Comparison of ENCODE assay signal across 12 cellular contexts in the genomic region with DNA sequence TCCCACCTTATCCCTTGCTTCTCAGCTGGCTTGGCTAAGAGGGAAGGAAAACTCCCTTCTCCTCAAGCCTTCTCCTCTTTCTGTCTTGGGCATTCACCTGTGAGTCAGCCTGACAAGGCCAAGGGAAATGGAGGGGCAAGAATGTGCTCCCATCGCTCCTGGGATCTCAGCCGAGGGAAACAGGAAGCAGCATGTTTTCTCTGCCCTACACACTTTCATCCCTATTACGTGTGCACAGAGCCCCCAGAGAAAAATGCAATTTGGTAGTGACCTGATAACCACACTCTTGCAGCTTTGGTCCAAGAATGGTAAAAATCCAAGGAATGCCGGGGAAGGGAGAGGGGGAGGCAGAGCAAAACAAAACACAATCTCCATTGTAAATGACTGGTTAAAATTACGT. TPM values are rescaled to one million over a fixed set of nuclear protein-coding genes. Genes with fewer than 3 reads are reported as not detected.
A peak's percentile ranks its signal among the peaks of the same experiment; 100 is the strongest.
DNase-seq lines count a peak whose midpoint lies in the region; ATAC-seq, FAIRE-seq and TF ChIP-seq lines count a peak whose summit lies in the region.
"Had no signal": no experiment of that assay in that cellular context is flagged by ENCODE, and none has a peak within 500 bp of the region (broad histone marks: within the 10 kb centered on the region; RNA-seq: fewer than 3 reads in every experiment).

No MANE protein-coding gene starts in this region.

- TF ChIP-seq POLR2A in HepG2 (IDR thresholded peaks at IDR 0.05; ENCODE audit: insufficient read depth in 1 of 2, low read depth in 2 of 2, low read length in 2 of 2), result no peak

- in situ Hi-C loops in HepG2 (cut with HindIII; ENCODE audit: extremely low pct_ligation_motif_present, low pct_unique_long_range_greater_than_20kb) (no loop called here), G401 (cut with HindIII; ENCODE audit: low sequenced_read_pairs) (no loop called here)

- TF ChIP-seq CTCF in AG04450 (IDR thresholded peaks at IDR 0.05; ENCODE audit: low read depth, low read length), result no peak
- no peak for TF ChIP-seq CTCF in HepG2 (CRISPR knock-in tag; IDR thresholded peaks at IDR 0.05)

- H3K27ac ChIP-seq in AG04450 (ENCODE audit: low read depth, low read length), result peak overlapping the region; percentile 82
- no peak overlapping the region for H3K27ac ChIP-seq in HepG2 (ENCODE audit: extremely low read length, insufficient read depth, low read length)

- CTCF ChIA-PET in AG04450 (lab: Charles Lee) (interaction anchor here (1.4 to 1.6 kb wide), 2 partner anchors 39 to 105 kb away, joined by 3 to 5 read pairs; no protein-coding TSS in a partner anchor), HepG2 (lab: Yijun Ruan, JAX; ENCODE audit: low intra/inter-chr PET ratio, low total read pairs) (no interaction called here)

- H3K4me3 ChIP-seq in AG04450 (ENCODE audit: low read depth, low read length) (no peak overlapping the region), HepG2 (replicated peaks in 1 of 3; ENCODE audit: insufficient read depth in 1 of 3, low read depth in 2 of 3, low read length in 3 of 3) (peak overlapping the region in 1 of 3 experiments; percentile 35; a peak in 1 of 6 replicates)

- TF ChIP-seq RAD21 in HepG2 (CRISPR knock-in tag; IDR thresholded peaks at IDR 0.05), result no peak

- H3K27me3 ChIP-seq in AG04450 (ENCODE audit: control insufficient read depth, insufficient read depth, low read length) (no peaks in the 10 kb centered on the region), HepG2 (ENCODE audit: control insufficient read depth in 1 of 2, insufficient read depth in 2 of 2, low read length in 2 of 2) (no peaks in the 10 kb centered on the region)

- peak; percentile 46 for FAIRE-seq in HepG2 (lab: Jason Lieb, UNC)

- H3K4me2 ChIP-seq in HepG2 (ENCODE audit: low read depth, low read length), result peak overlapping the region; percentile 77

- peak; percentile 92 for DNase-seq in AG04450 (ENCODE audit: low read depth, low spot score)
- DNase-seq in HuH-7.5 (ENCODE audit: low spot score), result peak; percentile 22
- DNase-seq in dermis blood vessel endothelial cell, result peak; percentile 98
- peak; percentile 79 for DNase-seq in HepG2 (ENCODE audit: low spot score)
- DNase-seq in G401 (ENCODE audit: low spot score), result no peak
- DNase-seq in SHP77 (lab: John Stamatoyannopoulos, UW), result no peak
- no peak for DNase-seq in NCI-H345 treated with DMSO at 0.1 percent for 48 hours (lab: John Stamatoyannopoulos, UW; ENCODE audit: unreplicated experiment)
- no peak for DNase-seq in hypothalamus (lab: John Stamatoyannopoulos, UW)
- DNase-seq: aorta; CD4-positive, alpha-beta T cell; midbrain; NCI-H524 treated with DMSO at 0.1 percent for 48 hours had no signal

- POLR2A ChIA-PET in AG04450 (lab: Yijun Ruan, JAX), result interaction anchor here (0.6 to 1.0 kb wide), 2 partner anchors 9 to 16 kb away, joined by 4 to 5 read pairs; no protein-coding TSS in a partner anchor
- POLR2A ChIA-PET in HepG2 (lab: Yijun Ruan, JAX), result interaction anchor here (1.3 kb wide), 1 partner anchor 32 kb away, joined by 4 read pairs; the partner anchor contains the start of gene MTMR10

- no peaks in the 10 kb centered on the region for H3K36me3 ChIP-seq in HepG2 (replicated peaks in 1 of 2; ENCODE audit: control insufficient read depth in 1 of 2, insufficient read depth in 2 of 2, low read length in 2 of 2)

- no peaks in the 10 kb centered on the region for H3K79me2 ChIP-seq in HepG2 (ENCODE audit: insufficient read depth, low read length)

- intact Hi-C loops in HepG2 (cut with micrococcal nuclease; ENCODE audit: unreplicated experiment), result no loop called here

- 0 out of 4 replicates have a peak, but pooled peaks of 1 of the 2 experiments have one; percentile 16 for TF ChIP-seq EP300 in HepG2 (IDR thresholded peaks at IDR 0.05; ENCODE audit: low read depth in 2 of 2, low read length in 2 of 2)
- no peak for TF ChIP-seq EP300 in HepG2 (CRISPR knock-in tag; IDR thresholded peaks at IDR 0.05; ENCODE audit: borderline replicate concordance)

- WGBS in HepG2 (ENCODE audit: low lambda C conversion rate), result 3% methylated on average over 5 of the region's 5 CpGs

- no peak overlapping the region for H2AFZ ChIP-seq in HepG2 (ENCODE audit: low read length)

- H3K4me1 ChIP-seq in HepG2 (ENCODE audit: insufficient read depth, low read length), result peaks cover 28% of the 10 kb centered on the region

- ATAC-seq in HepG2, result peak; percentile 82

- no peaks in the 10 kb centered on the region for H4K20me1 ChIP-seq in HepG2 (ENCODE audit: insufficient read depth, low read length)

- no TSS peak for BruUV-seq in HepG2 (replicated peaks; lab: Mats Ljungman, UMichigan)

- peaks cover 7% of the 10 kb centered on the region; the same call in 1 of the 2 replicates for H3K9me3 ChIP-seq in AG04450 (ENCODE audit: control insufficient read depth, insufficient read depth, low read length)
- H3K9me3 ChIP-seq in HepG2 (ENCODE audit: low read length), result no peaks in the 10 kb centered on the region

- no peak overlapping the region for H3K9ac ChIP-seq in HepG2 (ENCODE audit: insufficient read depth, low read depth, low read length)

TF ChIP-seq in HepG2, 621 proteins besides CTCF, POLR2A, EP300 and RAD21 (continues in another document):
- TF ChIP-seq HCFC1 (IDR thresholded peaks at IDR 0.05; ENCODE audit: low read depth, low read length), result no peak
- TF ChIP-seq DNMT1 (CRISPR knock-in tag; IDR thresholded peaks at IDR 0.05), result no peak
- no peak for TF ChIP-seq THAP7 (CRISPR knock-in tag; IDR thresholded peaks at IDR 0.05)
- TF ChIP-seq, protein P1, sequence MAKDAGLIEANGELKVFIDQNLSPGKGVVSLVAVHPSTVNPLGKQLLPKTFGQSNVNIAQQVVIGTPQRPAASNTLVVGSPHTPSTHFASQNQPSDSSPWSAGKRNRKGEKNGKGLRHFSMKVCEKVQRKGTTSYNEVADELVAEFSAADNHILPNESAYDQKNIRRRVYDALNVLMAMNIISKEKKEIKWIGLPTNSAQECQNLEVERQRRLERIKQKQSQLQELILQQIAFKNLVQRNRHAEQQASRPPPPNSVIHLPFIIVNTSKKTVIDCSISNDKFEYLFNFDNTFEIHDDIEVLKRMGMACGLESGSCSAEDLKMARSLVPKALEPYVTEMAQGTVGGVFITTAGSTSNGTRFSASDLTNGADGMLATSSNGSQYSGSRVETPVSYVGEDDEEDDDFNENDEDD (CRISPR knock-in tag; IDR thresholded peaks at IDR 0.05; ENCODE audit: borderline replicate concordance), result no peak
- TF ChIP-seq, protein P2, sequence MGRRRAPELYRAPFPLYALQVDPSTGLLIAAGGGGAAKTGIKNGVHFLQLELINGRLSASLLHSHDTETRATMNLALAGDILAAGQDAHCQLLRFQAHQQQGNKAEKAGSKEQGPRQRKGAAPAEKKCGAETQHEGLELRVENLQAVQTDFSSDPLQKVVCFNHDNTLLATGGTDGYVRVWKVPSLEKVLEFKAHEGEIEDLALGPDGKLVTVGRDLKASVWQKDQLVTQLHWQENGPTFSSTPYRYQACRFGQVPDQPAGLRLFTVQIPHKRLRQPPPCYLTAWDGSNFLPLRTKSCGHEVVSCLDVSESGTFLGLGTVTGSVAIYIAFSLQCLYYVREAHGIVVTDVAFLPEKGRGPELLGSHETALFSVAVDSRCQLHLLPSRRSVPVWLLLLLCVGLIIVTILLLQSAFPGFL (CRISPR knock-in tag; IDR thresholded peaks at IDR 0.05), result no peak
- no peak; the same call in 1 of the 2 replicates for TF ChIP-seq FOXA3 (CRISPR knock-in tag; IDR thresholded peaks at IDR 0.05)
- TF ChIP-seq ETV5 (CRISPR knock-in tag; IDR thresholded peaks at IDR 0.05; ENCODE audit: borderline replicate concordance), result peak; percentile 40; the same call in 1 of the 2 replicates
- no peak for TF ChIP-seq NFKBIZ (CRISPR knock-in tag; IDR thresholded peaks at IDR 0.05)
- no peak for TF ChIP-seq ZNF326 (CRISPR knock-in tag; IDR thresholded peaks at IDR 0.05; ENCODE audit: borderline replicate concordance)
- no peak for TF ChIP-seq TARDBP (CRISPR knock-in tag; IDR thresholded peaks at IDR 0.05)
- no peak for TF ChIP-seq SMARCE1 (IDR thresholded peaks at IDR 0.05; ENCODE audit: borderline replicate concordance)
- no peak for TF ChIP-seq FOXO1 (CRISPR knock-in tag; IDR thresholded peaks at IDR 0.05)
- TF ChIP-seq REXO4 (CRISPR knock-in tag; IDR thresholded peaks at IDR 0.05; ENCODE audit: borderline replicate concordance), result no peak

RNA-seq across cellular contexts. Expression of gene MTMR10, which starts 32.9 kb away (rescaled TPM):
- polyA plus RNA-seq in AG04450 (2011; rRNA removed) (12.9 and 17.7 TPM in 2 replicates), HepG2 (2011; rRNA removed) (10.0 and 10.2 TPM in 2 replicates)
- polyA minus RNA-seq in AG04450 (2011; rRNA and poly(A)+ RNA removed), result 9.4 and 16.3 TPM in 2 replicates
- total RNA-seq in dermis blood vessel endothelial cell (76.1 and 109 TPM in 2 replicates), HepG2 (2016; rRNA removed; fragmentation: Illumina TruSeq; extraction: Trizol) (17.4 and 18.6 TPM in 2 replicates)
- total RNA-seq in HepG2 (2016; cell fraction: cytosol; rRNA removed; fragmentation: Illumina TruSeq; extraction: Trizol; ENCODE audit: low read depth), result 2.5 and 2.7 TPM in 2 replicates
- 17.6 and 17.8 TPM in 2 replicates for total RNA-seq in HepG2 (2016; cell fraction: insoluble cytoplasmic fraction; rRNA removed; fragmentation: Illumina TruSeq; extraction: Trizol)
- 8.5 and 10.1 TPM in 2 replicates for total RNA-seq in HepG2 (2016; cell fraction: membrane; rRNA removed; fragmentation: Illumina TruSeq; extraction: Trizol)
- 29.2 and 29.6 TPM in 2 replicates for total RNA-seq in HepG2 (2016; cell fraction: nucleus; rRNA removed; fragmentation: Illumina TruSeq; extraction: Trizol)
- polyA plus RNA-seq in HepG2 (2011; cell fraction: cytosol; rRNA removed), result 4.3 and 6.3 TPM in 2 replicates
- 10.5 and 10.7 TPM in 2 replicates for polyA plus RNA-seq in HepG2 (2011; cell fraction: nucleus; rRNA removed)
- polyA plus RNA-seq in HepG2 (2012), result 11.6 and 14.6 TPM in 2 replicates
- polyA plus RNA-seq in HepG2 (2016; cell fraction: cytosol; fragmentation: Illumina TruSeq; extraction: Trizol; ENCODE audit: low read depth), result 1.1 TPM in 2 replicates
- polyA plus RNA-seq in HepG2 (2016; cell fraction: insoluble cytoplasmic fraction; fragmentation: Illumina TruSeq; extraction: Trizol; ENCODE audit: low read depth), result 13.3 and 14.3 TPM in 2 replicates
- 4.3 and 4.6 TPM in 2 replicates for polyA plus RNA-seq in HepG2 (2016; cell fraction: membrane; fragmentation: Illumina TruSeq; extraction: Trizol; ENCODE audit: low read depth)
- 16.0 and 20.6 TPM in 2 replicates for polyA plus RNA-seq in HepG2 (2016; cell fraction: nucleus; fragmentation: Illumina TruSeq; extraction: Trizol; ENCODE audit: insufficient read depth, low read depth)
- 6.1 and 8.6 TPM in 2 replicates for polyA minus RNA-seq in HepG2 (2011; rRNA and poly(A)+ RNA removed; ENCODE audit: low replicate concordance)
- 8.5 and 9.8 TPM in 2 replicates for polyA minus RNA-seq in HepG2 (2011; cell fraction: cytosol; rRNA and poly(A)+ RNA removed)
- polyA minus RNA-seq in HepG2 (2011; cell fraction: nucleus; rRNA and poly(A)+ RNA removed), result 79.1 and 87.2 TPM in 2 replicates
- total RNA-seq in G401 (2014; rRNA removed; shearing (Covaris generic)), result 10.8 and 12.0 TPM in 2 replicates

Comparison
In these comparisons a context has a peak if more than half of its experiments do, and no peak if none do; other contexts are left out.
1. DNase-seq: peak in AG04450 (single experiment), HuH-7.5 (single experiment), dermis blood vessel endothelial cell (single experiment) and HepG2 (single experiment); none in G401 (single experiment), SHP77 (0 of 2), NCI-H345 treated with DMSO at 0.1 percent for 48 hours (single experiment) and hypothalamus (0 of 51).